ENCODE assay signal across 27 cellular contexts in the genomic region with DNA sequence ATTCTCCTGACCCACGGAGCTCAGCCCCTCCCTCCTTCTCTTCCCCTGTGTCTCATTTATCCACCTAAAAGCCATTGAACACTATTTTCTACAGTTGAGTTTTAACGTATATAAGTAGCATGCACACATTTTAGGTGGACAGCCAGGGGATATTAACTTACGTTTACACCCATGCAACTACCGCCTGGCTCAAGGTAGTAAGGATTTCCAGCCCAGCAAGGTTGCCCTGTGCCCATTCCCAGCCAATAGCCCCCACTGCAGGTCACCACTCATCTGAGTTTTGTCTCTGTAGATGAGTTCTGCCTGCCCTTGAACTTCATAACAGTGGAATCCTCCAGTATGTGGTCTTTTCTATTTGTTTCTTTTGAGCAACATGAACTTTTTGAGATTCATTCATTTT.
A peak's percentile ranks its signal among the peaks of the same experiment; 100 is the strongest.
DNase-seq lines count a peak whose midpoint lies in the region; ATAC-seq, FAIRE-seq and TF ChIP-seq lines count a peak whose summit lies in the region.
"Had no signal": no experiment of that assay in that cellular context is flagged by ENCODE, and none has a peak within 500 bp of the region (broad histone marks: within the 10 kb centered on the region; RNA-seq: fewer than 3 reads in every experiment).

No MANE protein-coding gene starts in this region.

- no peak overlapping the region for H3K56ac ChIP-seq in H1 (replicated peaks; ENCODE audit: insufficient read length, low read depth, low read length)

- TF ChIP-seq EP300 in H1 (IDR thresholded peaks at IDR 0.05; ENCODE audit: borderline replicate concordance in 1 of 2, low read depth in 2 of 2, low read length in 2 of 2), result no peak
- no peak for TF ChIP-seq EP300 in stomach (IDR thresholded peaks at IDR 0.05)

- H3K14ac ChIP-seq in H1 (ENCODE audit: insufficient read length), result no peak overlapping the region

- no peak overlapping the region for H4K8ac ChIP-seq in H1 (ENCODE audit: extremely low read depth, insufficient read depth, low read length)

- intact Hi-C loops in stomach (cut with DNase I; ENCODE audit: low total_unique reads), result no loop called here

- no peak overlapping the region for H2BK120ac ChIP-seq in H1 (replicated peaks; ENCODE audit: low read depth, low read length)

- CTCF ChIA-PET in activated CD8-positive, alpha-beta memory T cell treated with anti-CD3 and anti-CD28 coated beads, Interleukin-2, amount 10 ng/mL, durations not matched to agents 7 days and 5 days (lab: Charles Lee), result no interaction called here
- CTCF ChIA-PET in H1 (lab: Charles Lee; ENCODE audit: partially characterized antibody), result interaction anchor here (1.2 to 1.5 kb wide), 4 partner anchors 10 to 120 kb away, joined by 5 to 8 read pairs (median 6); no protein-coding TSS in a partner anchor

- TF ChIP-seq RAD21 in H1 (IDR thresholded peaks at IDR 0.05 in 1 of 2, conservative IDR thresholded peaks at IDR 0.05 in 1 of 2; ENCODE audit: low read depth in 2 of 2, low read length in 2 of 2), result no peak

- H3K9me3 ChIP-seq in H1 (ENCODE audit: insufficient read depth in 2 of 2, low read depth in 1 of 2, low read length in 1 of 2) (no peaks in the 10 kb centered on the region), neural progenitor cell (ENCODE audit: low read depth) (no peaks in the 10 kb centered on the region), stomach (peaks cover 0 to 4% (median 0%) of the 10 kb centered on the region in 4 donors)
- H3K9me3 ChIP-seq: BE2C, HAP-1, MG63 had no signal

- ATAC-seq in activated CD8-positive, alpha-beta memory T cell treated with anti-CD3 and anti-CD28 coated beads, Interleukin-2, amount 10 ng/mL, durations not matched to agents 7 days and 5 days, result no peak
- ATAC-seq in HG02840 (IDR thresholded peaks at IDR 0.05; ENCODE audit: low FRiP score, unreplicated experiment), result no peak
- ATAC-seq in GM18867 (IDR thresholded peaks at IDR 0.05; ENCODE audit: unreplicated experiment), result no peak
- ATAC-seq: Panc1 had no signal

- no peaks in the 10 kb centered on the region for H3F3A ChIP-seq in neural progenitor cell (ENCODE audit: low read depth)

- 0 out of 2 replicates have a peak overlapping the region, but pooled peaks have one; percentile 88 for H2BK15ac ChIP-seq in H1 (ENCODE audit: low read length)

- no peak overlapping the region for H2BK12ac ChIP-seq in H1 (ENCODE audit: low read depth, low read length)

- peaks cover 1% of the 10 kb centered on the region for H3K36me3 Mint-ChIP-seq in activated CD8-positive, alpha-beta memory T cell treated with anti-CD3 and anti-CD28 coated beads, Interleukin-2, amount 10 ng/mL, durations not matched to agents 7 days and 5 days
- H3K36me3 Mint-ChIP-seq in neural progenitor cell, result no peaks in the 10 kb centered on the region
- H3K36me3 Mint-ChIP-seq: CD14-positive monocyte had no signal

- H3K79me2 ChIP-seq in H1 (ENCODE audit: control insufficient read depth in 1 of 2, insufficient read depth in 2 of 2, low read length in 2 of 2) (no peaks in the 10 kb centered on the region), neural progenitor cell (ENCODE audit: low read depth) (no peaks in the 10 kb centered on the region)

- H4K5ac ChIP-seq in H1 (ENCODE audit: insufficient read length, low read depth, low read length), result no peak overlapping the region

- H3K27ac Mint-ChIP-seq in activated CD8-positive, alpha-beta memory T cell treated with anti-CD3 and anti-CD28 coated beads, Interleukin-2, amount 10 ng/mL, durations not matched to agents 7 days and 5 days, result no peak overlapping the region
- peak overlapping the region; percentile 27 for H3K27ac Mint-ChIP-seq in neural progenitor cell
- H3K27ac Mint-ChIP-seq: CD14-positive monocyte, HFFc6 had no signal

- H3K27me3 Mint-ChIP-seq in activated CD8-positive, alpha-beta memory T cell treated with anti-CD3 and anti-CD28 coated beads, Interleukin-2, amount 10 ng/mL, durations not matched to agents 7 days and 5 days, result peaks cover 32% of the 10 kb centered on the region
- no peaks in the 10 kb centered on the region for H3K27me3 Mint-ChIP-seq in neural progenitor cell (ENCODE audit: insufficient read depth, low read depth)

- H2AFZ ChIP-seq in H1 (ENCODE audit: low read length) (no peak overlapping the region), neural progenitor cell (replicated peaks) (no peak overlapping the region)
- H2AFZ ChIP-seq: GM23248 had no signal

- no peak overlapping the region for H3K18ac ChIP-seq in H1 (ENCODE audit: extremely low read depth, low read length)

- H3K9me3 Mint-ChIP-seq in activated CD8-positive, alpha-beta memory T cell treated with anti-CD3 and anti-CD28 coated beads, Interleukin-2, amount 10 ng/mL, durations not matched to agents 7 days and 5 days (ENCODE audit: low read depth), result no peaks in the 10 kb centered on the region
- peaks cover 7% of the 10 kb centered on the region for H3K9me3 Mint-ChIP-seq in neural progenitor cell

- H3K4me2 ChIP-seq in H1 (ENCODE audit: insufficient read depth in 1 of 2, low read depth in 2 of 2, low read length in 2 of 2), result no peak overlapping the region
- H3K4me2 ChIP-seq in neural progenitor cell, result no peak overlapping the region

- H4K20me1 ChIP-seq in H1 (replicated peaks in 1 of 2; ENCODE audit: control insufficient read depth in 1 of 2, insufficient read depth in 2 of 2, low read length in 2 of 2) (no peaks in the 10 kb centered on the region), neural progenitor cell (ENCODE audit: low read depth) (no peaks in the 10 kb centered on the region)

- 76% methylated on average over 4 of the region's 4 CpGs; no CpG with 5 or more reads in 1 of the 2 experiments for WGBS in H1 (ENCODE audit: extremely low coverage in 1 of 2, insufficient coverage in 1 of 2, insufficient read length in 1 of 2, insufficient replicate concordance in 2 of 2, low coverage in 1 of 2, low lambda C conversion rate in 2 of 2, missing lambda C conversion rate in 1 of 2), 2 experiments
- WGBS in stomach, 5 donors, result 88 to 93% (median 91%) methylated on average over 4 of the region's 4 CpGs

- no peaks in the 10 kb centered on the region for H3K27me3 ChIP-seq in H1 (replicated peaks in 1 of 4; ENCODE audit: control insufficient read depth in 3 of 4, extremely low read depth in 1 of 4, insufficient read depth in 3 of 4, low read length in 3 of 4)
- H3K27me3 ChIP-seq in neural progenitor cell, result peaks cover 11% of the 10 kb centered on the region
- peaks cover 0 to 11% (median 0%) of the 10 kb centered on the region in 3 donors for H3K27me3 ChIP-seq in stomach
- H3K27me3 ChIP-seq: BE2C had no signal

- no peak overlapping the region for H3K23ac ChIP-seq in H1 (ENCODE audit: insufficient read length)

- H3K4ac ChIP-seq in H1 (replicated peaks; ENCODE audit: insufficient read length, low read depth, low read length), result no peak overlapping the region

- TF ChIP-seq POLR2A in H1 (IDR thresholded peaks at IDR 0.05; ENCODE audit: control extremely low read depth in 1 of 2, low read depth in 2 of 2, low read length in 2 of 2), result no peak
- TF ChIP-seq POLR2A in stomach (IDR thresholded peaks at IDR 0.05), result no peak

- no peak overlapping the region for H4K91ac ChIP-seq in H1 (replicated peaks; ENCODE audit: insufficient read length, low read length)

- H3K79me1 ChIP-seq in H1 (ENCODE audit: low read depth, low read length), result no peaks in the 10 kb centered on the region

- H2BK5ac ChIP-seq in H1 (ENCODE audit: low read depth, low read length), result no peak overlapping the region

- H3K4me1 Mint-ChIP-seq in activated CD8-positive, alpha-beta memory T cell treated with anti-CD3 and anti-CD28 coated beads, Interleukin-2, amount 10 ng/mL, durations not matched to agents 7 days and 5 days, result no peaks in the 10 kb centered on the region
- H3K4me1 Mint-ChIP-seq in neural progenitor cell, result peaks cover 5% of the 10 kb centered on the region
- H3K4me1 Mint-ChIP-seq: CD14-positive monocyte had no signal

- POLR2A ChIA-PET in H1 (lab: Charles Lee; ENCODE audit: partially characterized antibody), result no interaction called here

- no peaks in the 10 kb centered on the region for H3K4me1 ChIP-seq in H1 (replicated peaks in 1 of 4; ENCODE audit: control insufficient read depth in 3 of 4, insufficient read depth in 4 of 4, low read length in 3 of 4)
- no peaks in the 10 kb centered on the region for H3K4me1 ChIP-seq in neural progenitor cell
- H3K4me1 ChIP-seq in stomach, result peaks cover 0 to 10% (median 4%) of the 10 kb centered on the region in 4 donors
- H3K4me1 ChIP-seq: HAP-1 had no signal

- H3K27ac ChIP-seq in H1 (ENCODE audit: low read depth, low read length) (no peak overlapping the region), neural progenitor cell (no peak overlapping the region), stomach (no peak overlapping the region)
- H3K27ac ChIP-seq: GM23248, SK-N-MC had no signal

- no peak for FAIRE-seq in H1 (lab: Jason Lieb, UNC)
- FAIRE-seq: GM12892 had no signal

- no peak overlapping the region for H3K9ac ChIP-seq in H1 (replicated peaks in 1 of 4; ENCODE audit: extremely low read depth in 1 of 4, low read depth in 3 of 4, low read length in 3 of 4)
- no peak overlapping the region for H3K9ac ChIP-seq in neural progenitor cell
- H3K9ac ChIP-seq: GM23248 had no signal

- H3K36me3 ChIP-seq in H1 (ENCODE audit: control insufficient read depth in 2 of 4, insufficient read depth in 4 of 4, low read length in 3 of 4) (no peaks in the 10 kb centered on the region), neural progenitor cell (no peaks in the 10 kb centered on the region), stomach (no peaks in the 10 kb centered on the region)
- H3K36me3 ChIP-seq: BE2C, HAP-1, MG63 had no signal

- H3K4me3 Mint-ChIP-seq in activated CD8-positive, alpha-beta memory T cell treated with anti-CD3 and anti-CD28 coated beads, Interleukin-2, amount 10 ng/mL, durations not matched to agents 7 days and 5 days, result no peak overlapping the region
- no peak overlapping the region for H3K4me3 Mint-ChIP-seq in neural progenitor cell
- H3K4me3 Mint-ChIP-seq: CD14-positive monocyte, HFFc6 had no signal

- no peaks in the 10 kb centered on the region for H3K23me2 ChIP-seq in H1 (ENCODE audit: low read depth, low read length)

- peak; percentile 14 for DNase-seq in activated CD8-positive, alpha-beta memory T cell treated with anti-CD3 and anti-CD28 coated beads, Interleukin-2, amount 10 ng/mL, durations not matched to agents 7 days and 5 days
- DNase-seq in activated CD8-positive, alpha-beta memory T cell treated with anti-CD3 and anti-CD28 coated beads, Interleukin-2, amount 50 U/mL, for 4 hours, result no peak
- DNase-seq in H1 (ENCODE audit: low read depth in 1 of 2, low spot score in 2 of 2) (no peak), neural progenitor cell (ENCODE audit: low spot score) (no peak), stomach (peak; percentile 3), NCI-H1417 (lab: John Stamatoyannopoulos, UW) (no peak)
- DNase-seq: 8988T, ACHN, BE2C, Calu3, DND-41, HFFc6, KBM-7, NCI-H1105 treated with DMSO at 0.1 percent for 48 hours, NCI-H2029, NCI-H446 treated with DMSO at 0.1 percent for 48 hours, NCI-H526, SIG-M5 had no signal

- H2AK5ac ChIP-seq in H1 (ENCODE audit: low read depth, low read length), result no peak overlapping the region

- TF ChIP-seq CTCF in H1 (IDR thresholded peaks at IDR 0.05; ENCODE audit: control extremely low read depth in 1 of 3, insufficient read depth in 1 of 3, low read depth in 1 of 3, low read length in 3 of 3) (no peak), neural progenitor cell (IDR thresholded peaks at IDR 0.05) (no peak), stomach (IDR thresholded peaks at IDR 0.05) (no peak)

- no peak overlapping the region for H2BK20ac ChIP-seq in H1 (ENCODE audit: low read length)

- no peak overlapping the region for H3K4me3 ChIP-seq in H1 (ENCODE audit: extremely low read depth in 1 of 4, insufficient read depth in 2 of 4, low read depth in 3 of 4, low read length in 4 of 4)
- no peak overlapping the region for H3K4me3 ChIP-seq in neural progenitor cell
- H3K4me3 ChIP-seq in stomach, result no peak overlapping the region
- H3K4me3 ChIP-seq: GM23248, HAP-1, MG63, SK-N-MC had no signal

Comparison
In these comparisons a context has a peak if more than half of its experiments do, and no peak if none do; other contexts are left out.
1. DNase-seq: peak in activated CD8-positive, alpha-beta memory T cell treated with anti-CD3 and anti-CD28 coated beads, Interleukin-2, amount 10 ng/mL, durations not matched to agents 7 days and 5 days (single experiment) and stomach (single experiment); none in activated CD8-positive, alpha-beta memory T cell treated with anti-CD3 and anti-CD28 coated beads, Interleukin-2, amount 50 U/mL, for 4 hours (single experiment), H1 (0 of 2), neural progenitor cell (single experiment) and NCI-H1417 (0 of 3).